In the genomic region with DNA sequence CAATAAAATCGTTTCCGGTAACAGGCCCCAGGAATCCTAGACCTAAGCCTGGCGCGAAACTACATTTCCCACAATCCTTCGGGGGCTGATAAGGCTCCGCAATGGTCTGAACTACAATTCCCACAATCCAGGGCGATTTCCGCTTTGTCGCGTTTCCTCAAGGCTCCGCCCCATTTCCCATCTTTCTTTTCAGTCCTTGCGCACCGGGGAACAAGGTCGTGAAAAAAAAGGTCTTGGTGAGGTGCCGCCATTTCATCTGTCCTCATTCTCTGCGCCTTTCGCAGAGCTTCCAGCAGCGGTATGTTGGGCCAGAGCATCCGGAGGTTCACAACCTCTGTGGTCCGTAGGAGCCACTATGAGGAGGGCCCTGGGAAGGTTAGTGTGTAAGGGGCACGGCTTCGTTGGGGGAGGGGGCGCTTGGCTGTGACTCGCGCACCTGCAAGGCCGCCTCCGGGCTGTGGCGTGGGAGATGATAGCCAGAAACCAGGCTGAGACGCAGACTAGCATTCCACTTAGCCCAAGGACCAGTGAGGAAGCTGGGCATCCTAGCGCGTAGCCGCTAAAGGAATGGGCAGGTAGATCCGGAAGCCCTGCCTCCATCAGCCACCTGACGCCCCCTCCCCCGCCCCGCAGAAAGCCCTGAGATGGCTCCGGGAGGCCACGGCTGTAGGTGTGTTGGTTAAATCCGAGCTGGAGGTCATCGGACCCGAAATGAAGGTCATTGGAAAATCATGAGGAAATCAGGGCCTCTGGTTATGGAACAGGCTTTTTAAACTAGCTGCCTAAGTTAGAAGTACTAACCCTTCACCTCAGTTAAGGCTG, we compare ENCODE assay signal across 8 cellular contexts. TPM values are rescaled to one million over a fixed set of nuclear protein-coding genes. Genes with fewer than 3 reads are reported as not detected.
A peak's percentile ranks its signal among the peaks of the same experiment; 100 is the strongest.
DNase-seq lines count a peak whose midpoint lies in the region; ATAC-seq and TF ChIP-seq lines count a peak whose summit lies in the region.

A gene with protein sequence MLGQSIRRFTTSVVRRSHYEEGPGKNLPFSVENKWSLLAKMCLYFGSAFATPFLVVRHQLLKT (plus strand): TSS at position 186 of the 822 bp plus-strand sequence. CDS start 115 bp downstream, at position 301.

- BruUV-seq in PC-3 (replicated peaks; lab: Mats Ljungman, UMichigan), result TSS peak; percentile 71

- peaks cover 9% of the 10 kb centered on the region for H3F3A ChIP-seq in PC-3 (ENCODE audit: low read length, unreplicated experiment)

- H3K4me1 ChIP-seq in PC-3 (ENCODE audit: insufficient read depth, low read length) (peaks cover 10% of the 10 kb centered on the region), mononuclear cell (ENCODE audit: insufficient read depth, low read length) (peaks cover 8% of the 10 kb centered on the region)

- CTCF ChIA-PET in PC-3 (lab: Charles Lee), result no interaction called here

- no peak for TF ChIP-seq RAD21 in Ishikawa (IDR thresholded peaks at IDR 0.05; ENCODE audit: low read depth)

- H3K9me2 ChIP-seq in PC-3 (replicated peaks; ENCODE audit: low read length), result no peaks in the 10 kb centered on the region

- no peak for TF ChIP-seq EP300 in Ishikawa (IDR thresholded peaks at IDR 0.05; ENCODE audit: borderline replicate concordance)

- peak within 1 kb of the TSS; percentile 94 for H2AFZ ChIP-seq in PC-3 (ENCODE audit: low read length)

- peaks cover 30% of the 10 kb centered on the region for H3K36me3 ChIP-seq in PC-3 (ENCODE audit: low read depth, low read length)

- no peak for TF ChIP-seq CTCF in PC-3 (conservative IDR thresholded peaks at IDR 0.05; ENCODE audit: low read depth, low read length)
- no peak for TF ChIP-seq CTCF in epithelial cell of esophagus (IDR thresholded peaks at IDR 0.05; ENCODE audit: insufficient read depth, low read depth, low read length, missing control alignments)

- H4K20me1 ChIP-seq in PC-3 (ENCODE audit: low read length), result 0 out of 2 replicates have a peak, but pooled peaks cover 5% of the 10 kb centered on the region

- H3K9me3 ChIP-seq in PC-3 (ENCODE audit: low read length), result no peaks in the 10 kb centered on the region
- H3K9me3 ChIP-seq in mononuclear cell (ENCODE audit: low read depth, low read length), result no peaks in the 10 kb centered on the region

- H3K4me3 ChIP-seq in PC-3 (ENCODE audit: low read length) (peak within 1 kb of the TSS; percentile 91), epithelial cell of esophagus (ENCODE audit: low read length) (peak within 1 kb of the TSS; percentile 92), mononuclear cell (ENCODE audit: low read length) (peak within 1 kb of the TSS; percentile 78)

- peak within 1 kb of the TSS; percentile 59 for H3K27ac ChIP-seq in PC-3 (ENCODE audit: low read length)

- peaks cover 25% of the 10 kb centered on the region for H3K79me2 ChIP-seq in PC-3 (ENCODE audit: low read length)

- H3K27me3 ChIP-seq in PC-3 (ENCODE audit: low read length), result no peaks in the 10 kb centered on the region
- H3K27me3 ChIP-seq in mononuclear cell (ENCODE audit: insufficient read depth, low read length), result no peaks in the 10 kb centered on the region

- H3K9ac ChIP-seq in PC-3 (ENCODE audit: low read length), result peak within 1 kb of the TSS; percentile 93

- H3K4me2 ChIP-seq in PC-3 (ENCODE audit: low read length), result peak within 1 kb of the TSS; percentile 96

- POLR2A ChIA-PET in PC-3 (lab: Charles Lee; ENCODE audit: unreplicated experiment), result no interaction called here

- DNase-seq in DMS114 treated with DMSO at 0.1 percent for 48 hours (lab: John Stamatoyannopoulos, UW; ENCODE audit: unreplicated experiment) (peak; percentile 96), PC-3 (peak; percentile 99), activated T-cell treated with anti-CD3 and anti-CD28 coated beads for 48 hours (ENCODE audit: low read depth) (peak; percentile 80), epithelial cell of esophagus (ENCODE audit: low read depth) (peak; percentile 98)
- DNase-seq in stimulated activated CD8-positive, alpha-beta memory T cell treated with anti-CD3 and anti-CD28 coated beads, Interleukin-4, amount 100 ng/mL, for 1 hour (ENCODE audit: low read depth in 2 of 2, low spot score in 1 of 2), result peak; percentile 66 to 84

- intact Hi-C loops in PC-3 (cut with micrococcal nuclease), result loop anchor here (5.0 kb wide), 2 partner anchors 199 to 349 kb away; no protein-coding TSS in a partner anchor

- ATAC-seq in GM21576 (IDR thresholded peaks at IDR 0.05; ENCODE audit: unreplicated experiment) (peak; percentile 98), PC-3 (peak; percentile 97)

TF ChIP-seq in Ishikawa, 13 proteins besides CTCF, POLR2A, EP300 and RAD21:
- TF ChIP-seq, protein P1, sequence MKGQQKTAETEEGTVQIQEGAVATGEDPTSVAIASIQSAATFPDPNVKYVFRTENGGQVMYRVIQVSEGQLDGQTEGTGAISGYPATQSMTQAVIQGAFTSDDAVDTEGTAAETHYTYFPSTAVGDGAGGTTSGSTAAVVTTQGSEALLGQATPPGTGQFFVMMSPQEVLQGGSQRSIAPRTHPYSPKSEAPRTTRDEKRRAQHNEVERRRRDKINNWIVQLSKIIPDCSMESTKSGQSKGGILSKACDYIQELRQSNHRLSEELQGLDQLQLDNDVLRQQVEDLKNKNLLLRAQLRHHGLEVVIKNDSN (IDR thresholded peaks at IDR 0.05), result peak; percentile 47; the same call in 1 of the 2 replicates
- TF ChIP-seq CEBPB (IDR thresholded peaks at IDR 0.05) (no peak), YY1 (IDR thresholded peaks at IDR 0.05; ENCODE audit: low read depth) (peak; percentile 84), CREB1 (IDR thresholded peaks at IDR 0.05; ENCODE audit: low read depth) (0 out of 2 replicates have a peak, but pooled peaks have one; percentile 39), TCF12 (IDR thresholded peaks at IDR 0.05; ENCODE audit: low read depth) (peak; percentile 71), ZBTB7A (IDR thresholded peaks at IDR 0.05; ENCODE audit: low read depth) (no peak), EGR1 (IDR thresholded peaks at IDR 0.05) (peak; percentile 39; the same call in 1 of the 2 replicates), TAF1 (IDR thresholded peaks at IDR 0.05; ENCODE audit: low read depth) (peak; percentile 75)
- TF ChIP-seq, protein P2, sequence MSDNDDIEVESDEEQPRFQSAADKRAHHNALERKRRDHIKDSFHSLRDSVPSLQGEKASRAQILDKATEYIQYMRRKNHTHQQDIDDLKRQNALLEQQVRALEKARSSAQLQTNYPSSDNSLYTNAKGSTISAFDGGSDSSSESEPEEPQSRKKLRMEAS (IDR thresholded peaks at IDR 0.05), result peak; percentile 66

RNA-seq across cellular contexts. Expression of the gene that starts here (rescaled TPM):
- total RNA-seq in PC-3 (2014; rRNA removed) (568 and 659 TPM in 2 replicates), mononuclear cell (309 TPM)

Comparison
In these comparisons a context has a peak if more than half of its experiments do, and no peak if none do; other contexts are left out.
1. Peak in every context shown above with its lines: DNase-seq, ATAC-seq, H3K4me3 ChIP-seq and H3K27ac ChIP-seq.